15 cellular contexts compared by ENCODE assay signal in the genomic region with DNA sequence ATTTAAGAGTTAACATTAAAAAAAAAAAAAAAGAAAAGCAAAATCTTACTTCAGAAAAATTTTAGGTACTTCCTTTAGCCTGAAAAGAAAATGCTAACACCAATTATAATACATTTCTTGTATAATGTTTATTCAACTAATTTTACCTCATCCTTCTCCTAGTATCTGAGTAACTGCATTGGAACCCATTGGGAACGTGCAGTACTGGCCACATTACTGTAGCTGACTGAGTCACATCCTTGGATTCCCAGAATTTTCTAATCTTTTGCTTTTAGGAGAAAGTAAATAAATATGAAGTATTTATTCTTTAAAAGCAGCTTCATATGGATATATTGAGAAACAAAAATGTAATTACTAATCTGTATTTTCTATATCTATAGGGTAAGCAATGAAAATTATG.
DNase-seq lines count a peak whose midpoint lies in the region; TF ChIP-seq lines count a peak whose summit lies in the region.
"Had no signal": no experiment of that assay in that cellular context is flagged by ENCODE, and none has a peak within 500 bp of the region (broad histone marks: within the 10 kb centered on the region; RNA-seq: fewer than 3 reads in every experiment).

No MANE protein-coding gene starts in this region.

- DNase-seq in AG10803 (ENCODE audit: low read depth), result peak; percentile 29
- DNase-seq in MG63, result peak; percentile 10
- DNase-seq in brain microvascular endothelial cell, result peak; percentile 32
- peak; percentile 53 for DNase-seq in fibroblast of mammary gland (ENCODE audit: low read depth)
- DNase-seq in CD1c-positive myeloid dendritic cell (ENCODE audit: extremely low spot score), result no peak
- no peak for DNase-seq in NCI-H146 (lab: John Stamatoyannopoulos, UW)
- no peak for DNase-seq in LoVo (ENCODE audit: low spot score)
- no peak for DNase-seq in EL
- DNase-seq: 8988T; C1 segment of cervical spinal cord; CD4-positive, alpha-beta memory T cell; COR-L47; DND-41; IMR-90 had no signal

- no peak for TF ChIP-seq CTCF in AG10803 (conservative IDR thresholded peaks at IDR 0.05; ENCODE audit: low read length)
- TF ChIP-seq CTCF in brain microvascular endothelial cell (IDR thresholded peaks at IDR 0.05; ENCODE audit: low read depth, low read length, missing control alignments), result no peak
- TF ChIP-seq CTCF in fibroblast of mammary gland (conservative IDR thresholded peaks at IDR 0.05; ENCODE audit: control insufficient read depth, insufficient read depth, low read depth, low read length), result no peak

- H3K27me3 ChIP-seq in MG63 (no peaks in the 10 kb centered on the region), brain microvascular endothelial cell (replicated peaks) (no peaks in the 10 kb centered on the region)

- H3K9me3 ChIP-seq in MG63, result no peaks in the 10 kb centered on the region

- no peak overlapping the region for H3K27ac ChIP-seq in brain microvascular endothelial cell
- H3K27ac ChIP-seq: HL-60 had no signal

- in situ Hi-C loops in brain microvascular endothelial cell (cut with HindIII; ENCODE audit: low pct_ligation_motif_present, low sequenced_read_pairs), result no loop called here

- H3K4me3 ChIP-seq in AG10803 (ENCODE audit: low read length) (no peak overlapping the region), MG63 (no peak overlapping the region), brain microvascular endothelial cell (ENCODE audit: low read depth, low read length) (no peak overlapping the region), fibroblast of mammary gland (ENCODE audit: control insufficient read depth, low read depth, low read length) (no peak overlapping the region)

- H3K36me3 ChIP-seq in MG63, result no peaks in the 10 kb centered on the region
- no peaks in the 10 kb centered on the region for H3K36me3 ChIP-seq in brain microvascular endothelial cell (replicated peaks)

Comparison
In these comparisons a context has a peak if more than half of its experiments do, and no peak if none do; other contexts are left out.
1. DNase-seq: peak in AG10803 (single experiment), MG63 (single experiment), brain microvascular endothelial cell (single experiment) and fibroblast of mammary gland (single experiment); none in CD1c-positive myeloid dendritic cell (single experiment), NCI-H146 (single experiment), LoVo (single experiment) and EL (single experiment).